ENCODE assay signal across 20 cellular contexts in the genomic region with DNA sequence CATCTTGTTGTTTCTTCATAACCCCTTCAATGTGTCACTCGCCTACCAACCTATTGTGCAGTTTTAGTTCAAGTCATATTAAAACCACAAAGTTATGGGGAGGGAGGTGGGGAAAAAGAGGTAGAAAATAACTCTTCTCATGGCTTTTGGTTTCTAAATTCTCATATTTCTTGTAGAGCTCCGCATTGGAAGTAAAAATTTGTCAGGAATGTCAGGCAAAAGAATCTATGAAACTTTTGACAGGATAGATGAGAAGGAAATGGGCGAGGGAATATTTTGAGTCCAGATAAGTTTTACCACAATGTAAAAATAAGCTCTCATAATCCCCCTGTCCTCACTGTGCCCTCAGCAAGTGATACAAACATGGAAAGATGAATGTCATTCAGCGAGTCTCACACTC.
"Had no signal": no experiment of that assay in that cellular context is flagged by ENCODE, and none has a peak within 500 bp of the region (broad histone marks: within the 10 kb centered on the region; RNA-seq: fewer than 3 reads in every experiment).

No MANE protein-coding gene starts in this region.

- ATAC-seq: K562, Right ventricle myocardium inferior, SK-N-SH treated with all-trans-retinoic acid at 6 μM for 48 hours had no signal

- H3K4me2 ChIP-seq: KMS-11, PC-9 had no signal

- DNase-seq: MM.1S, NCI-H1092 treated with DMSO at 0.1 percent for 48 hours, NCI-H1436, NCI-H187, NCI-H2029, NCI-H2171 treated with DMSO at 0.1 percent for 48 hours, NCI-H345, NCI-H446 treated with DMSO at 0.1 percent for 48 hours, NCI-H510A treated with DMSO at 0.1 percent for 48 hours, NCI-H526, NCI-H748 treated with DMSO at 0.1 percent for 48 hours, PC-9, Peyer's patch, SHP77 treated with DMSO at 0.1 percent for 48 hours, SJCRH30 had no signal

- H3K4me1 ChIP-seq: Peyer's patch had no signal

- H3K4me3 ChIP-seq: K562, PC-9, Peyer's patch, SJCRH30 had no signal

- H2AFZ ChIP-seq: PC-9 had no signal

- H3K36me3 ChIP-seq: Peyer's patch, SJCRH30 had no signal

- H3K27ac ChIP-seq: HL-60, KMS-11, PC-9, Peyer's patch, SJCRH30 had no signal

- H3K27me3 ChIP-seq: Peyer's patch, SJCRH30 had no signal

- H3K9ac ChIP-seq: KMS-11 had no signal

- H3K9me3 ChIP-seq: Peyer's patch, SJCRH30 had no signal
